In genomic region chr17:29623283-29623647, GRCh38 we compare ENCODE assay signal across 6 cellular contexts. TPM values are rescaled to one million over a fixed set of nuclear protein-coding genes. Genes with fewer than 3 reads are reported as not detected.
DNase-seq lines count a peak whose midpoint lies in the region; ATAC-seq and TF ChIP-seq lines count a peak whose summit lies in the region.

No MANE protein-coding gene starts in this region.

- no peaks in the 10 kb centered on the region for H3K9me3 ChIP-seq in thoracic aorta

- TF ChIP-seq CTCF in fibroblast of pulmonary artery (IDR thresholded peaks at IDR 0.05; ENCODE audit: low read length, missing control alignments) (no peak), thoracic aorta (IDR thresholded peaks at IDR 0.05) (no peak)

- H3K27me3 ChIP-seq in thoracic aorta (replicated peaks; ENCODE audit: insufficient read depth), result no peaks in the 10 kb centered on the region

- H3K27ac ChIP-seq in thoracic aorta, result no peak overlapping the region

- H3K36me3 ChIP-seq in thoracic aorta, result no peaks in the 10 kb centered on the region

- no peak overlapping the region for H3K27ac Mint-ChIP-seq in activated naive CD4-positive, alpha-beta T cell treated with anti-CD3 and anti-CD28 coated beads, Interleukin-2, amount 10 ng/mL, durations not matched to agents 7 days and 5 days

- peaks cover 13% of the 10 kb centered on the region for H3K36me3 Mint-ChIP-seq in activated naive CD4-positive, alpha-beta T cell treated with anti-CD3 and anti-CD28 coated beads, Interleukin-2, amount 10 ng/mL, durations not matched to agents 7 days and 5 days

- CTCF ChIA-PET in activated naive CD4-positive, alpha-beta T cell treated with anti-CD3 and anti-CD28 coated beads, Interleukin-2, amount 10 ng/mL, durations not matched to agents 7 days and 5 days (lab: Charles Lee), result interaction anchor here (1.0 to 1.2 kb wide), 2 partner anchors 11 to 308 kb away, joined by 3 to 4 read pairs; no protein-coding TSS in a partner anchor

- no peaks in the 10 kb centered on the region for H3K9me3 Mint-ChIP-seq in activated naive CD4-positive, alpha-beta T cell treated with anti-CD3 and anti-CD28 coated beads, Interleukin-2, amount 10 ng/mL, durations not matched to agents 7 days and 5 days

- peak overlapping the region; percentile 73 for H3K4me3 Mint-ChIP-seq in activated naive CD4-positive, alpha-beta T cell treated with anti-CD3 and anti-CD28 coated beads, Interleukin-2, amount 10 ng/mL, durations not matched to agents 7 days and 5 days

- H3K4me3 ChIP-seq in fibroblast of pulmonary artery (replicated peaks; ENCODE audit: low read depth, low read length) (peak overlapping the region; percentile 76), thoracic aorta (peak overlapping the region; percentile 91)

- peaks cover 28% of the 10 kb centered on the region for H3K27me3 Mint-ChIP-seq in activated naive CD4-positive, alpha-beta T cell treated with anti-CD3 and anti-CD28 coated beads, Interleukin-2, amount 10 ng/mL, durations not matched to agents 7 days and 5 days

- ATAC-seq in thoracic aorta (ENCODE audit: insufficient number of reproducible peaks, low FRiP score, low read depth) (no peak), GM18502 (IDR thresholded peaks at IDR 0.05; ENCODE audit: poor library complexity, unreplicated experiment) (no peak)

- no peak for DNase-seq in activated naive CD4-positive, alpha-beta T cell treated with anti-CD3 and anti-CD28 coated beads, Interleukin-2, amount 10 ng/mL, durations not matched to agents 7 days and 5 days
- DNase-seq in activated naive CD4-positive, alpha-beta T cell treated with anti-CD3 and anti-CD28 coated beads, Interleukin-2, amount 50 U/mL, for 16 hours, result no peak
- no peak for DNase-seq in fibroblast of pulmonary artery (ENCODE audit: low read depth)
- no peak for DNase-seq in thoracic aorta (ENCODE audit: low spot score)
- no peak for DNase-seq in OCI-M1 (lab: John Stamatoyannopoulos, UW)

- peaks cover 53% of the 10 kb centered on the region for H3K4me1 Mint-ChIP-seq in activated naive CD4-positive, alpha-beta T cell treated with anti-CD3 and anti-CD28 coated beads, Interleukin-2, amount 10 ng/mL, durations not matched to agents 7 days and 5 days

- H3K4me1 ChIP-seq in thoracic aorta (ENCODE audit: control insufficient read depth in 1 of 2, low read depth in 2 of 2), result peaks cover 3 to 40% of the 10 kb centered on the region in 2 donors

RNA-seq across cellular contexts. Expression of gene CORO6, which starts 0.6 kb away (rescaled TPM):
- total RNA-seq in thoracic aorta, result 10 to 100 TPM; 35.5 to 55.0 TPM

RNA-seq across cellular contexts. Expression of gene ANKRD13B, which starts 30.3 kb away (rescaled TPM):
- 10 to 100 TPM; 11.5 to 35.5 TPM for total RNA-seq in thoracic aorta

RNA-seq across cellular contexts. Expression of gene GIT1, which starts 33.8 kb away (rescaled TPM):
- total RNA-seq in thoracic aorta, result 10 to 100 TPM; 24.1 to 35.3 TPM

RNA-seq across cellular contexts. Expression of gene TP53I13, which starts 54.8 kb away (rescaled TPM):
- 10 to 100 TPM; 54.4 to 92.6 TPM for total RNA-seq in thoracic aorta

RNA-seq across cellular contexts. Expression of gene ABHD15, which starts 56.4 kb away (rescaled TPM):
- total RNA-seq in thoracic aorta, result 10 to 100 TPM; 11.3 to 24.0 TPM
